In genomic region chr17:67662712-67663111, GRCh38 we compare ENCODE assay signal across 9 cellular contexts.
"Had no signal": no experiment of that assay in that cellular context is flagged by ENCODE, and none has a peak within 500 bp of the region (broad histone marks: within the 10 kb centered on the region; RNA-seq: fewer than 3 reads in every experiment).

No MANE protein-coding gene starts in this region.

- H3K9ac ChIP-seq: KMS-11 had no signal

- ATAC-seq: HepG2 had no signal

- H3K27ac Mint-ChIP-seq: IgD-negative memory B cell had no signal

- H3K4me2 ChIP-seq: KMS-11 had no signal

- H3K27me3 Mint-ChIP-seq: IgD-negative memory B cell had no signal

- H3K27ac ChIP-seq: HL-60, KMS-11 had no signal

- DNase-seq: IMR-90, Karpas-422, KBM-7, KG1 had no signal

- FAIRE-seq: HepG2, HTR-8/SVneo had no signal
